ENCODE assay signal across 8 cellular contexts in the genomic region with DNA sequence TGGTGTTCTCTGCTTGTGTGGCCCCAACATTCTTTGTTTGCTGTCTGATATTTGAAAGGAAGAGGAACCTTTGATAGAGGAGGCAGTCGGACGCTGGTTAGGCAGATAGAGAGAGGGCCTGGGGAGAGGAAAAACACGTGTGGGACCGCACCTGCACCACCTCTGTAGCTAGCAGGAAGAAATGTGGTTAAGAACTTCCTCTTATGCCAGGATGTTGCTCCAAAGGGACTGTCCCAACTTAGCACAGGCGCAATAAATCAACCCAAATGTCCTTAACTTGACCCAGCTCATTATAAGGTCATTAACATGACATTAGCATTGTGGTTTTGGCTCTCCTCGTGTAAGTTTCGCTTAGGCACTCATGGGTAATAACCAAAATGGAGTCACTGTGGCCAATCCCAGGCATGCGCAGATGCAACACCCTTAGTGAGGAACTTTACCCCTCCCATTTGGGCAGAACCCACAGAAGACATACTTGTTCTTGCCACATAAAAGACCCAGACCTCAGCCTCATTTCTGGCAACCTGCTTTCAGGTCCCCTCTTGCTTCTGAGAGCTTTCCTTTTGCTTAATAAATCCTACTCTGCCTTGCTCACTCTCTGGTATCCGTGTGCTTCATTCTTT. TPM values are rescaled to one million over a fixed set of nuclear protein-coding genes. Genes with fewer than 3 reads are reported as not detected.
DNase-seq lines count a peak whose midpoint lies in the region; ATAC-seq and TF ChIP-seq lines count a peak whose summit lies in the region.
"Not testable (repeated sequence)": the region's sequence is repeated elsewhere in the genome, so short reads cannot be mapped to it uniquely, and the experiment has no call there.

No MANE protein-coding gene starts in this region.

- H3K36me3 Mint-ChIP-seq in CD8-positive, alpha-beta memory T cell; activated naive CD8-positive, alpha-beta T cell treated with anti-CD3 and anti-CD28 coated beads for 36 hours: not testable (repeated sequence)

- not testable (repeated sequence) for H3K9me3 ChIP-seq in CD8-positive, alpha-beta memory T cell (ENCODE audit: low read length); neutrophil

- H3K27ac Mint-ChIP-seq in CD8-positive, alpha-beta memory T cell; activated naive CD8-positive, alpha-beta T cell treated with anti-CD3 and anti-CD28 coated beads for 36 hours: not testable (repeated sequence)

- not testable (repeated sequence) for H3K4me1 Mint-ChIP-seq in CD8-positive, alpha-beta memory T cell; activated naive CD8-positive, alpha-beta T cell treated with anti-CD3 and anti-CD28 coated beads for 36 hours

- CTCF ChIA-PET in CD8-positive, alpha-beta memory T cell (lab: Charles Lee) = interaction anchor here (1.2 kb wide), 1 partner anchor 8 kb away, joined by 3 read pairs; no protein-coding TSS in a partner anchor

- not testable (repeated sequence) for TF ChIP-seq CTCF in neutrophil (IDR thresholded peaks at IDR 0.05)

- not testable (repeated sequence) for H3K4me3 Mint-ChIP-seq in CD8-positive, alpha-beta memory T cell; activated naive CD8-positive, alpha-beta T cell treated with anti-CD3 and anti-CD28 coated beads for 36 hours

- ATAC-seq in GM19351 (IDR thresholded peaks at IDR 0.05; ENCODE audit: unreplicated experiment) (peak; percentile 82), GM21723 (IDR thresholded peaks at IDR 0.05; ENCODE audit: unreplicated experiment) (peak; percentile 67), HG03025 (IDR thresholded peaks at IDR 0.05; ENCODE audit: low FRiP score, unreplicated experiment) (peak; percentile 40), HG03460 (IDR thresholded peaks at IDR 0.05; ENCODE audit: unreplicated experiment) (peak; percentile 68)
- ATAC-seq in activated CD4-positive, CD25-positive, alpha-beta regulatory T cell treated with anti-CD3 and anti-CD28 coated beads, Interleukin-2, amount 50 U/mL, for 24 hours = peak; percentile 62 to 67

- H3K27me3 ChIP-seq in CD8-positive, alpha-beta memory T cell (ENCODE audit: insufficient read depth, low read length, poor library complexity, severe bottlenecking); neutrophil: not testable (repeated sequence)

- not testable (repeated sequence) for H3K36me3 ChIP-seq in CD8-positive, alpha-beta memory T cell (ENCODE audit: insufficient read depth, low read length); neutrophil

- POLR2A ChIA-PET in CD8-positive, alpha-beta memory T cell (lab: Charles Lee) = not testable (repeated sequence)

- H3K9me3 Mint-ChIP-seq in CD8-positive, alpha-beta memory T cell; activated naive CD8-positive, alpha-beta T cell treated with anti-CD3 and anti-CD28 coated beads for 36 hours: not testable (repeated sequence)

- not testable (repeated sequence) for H3K27ac ChIP-seq in CD8-positive, alpha-beta memory T cell (ENCODE audit: low read depth, low read length)
- peak overlapping the region; percentile 62 for H3K27ac ChIP-seq in neutrophil

- H3K4me3 ChIP-seq in CD8-positive, alpha-beta memory T cell (ENCODE audit: low read length); neutrophil (ENCODE audit: low read depth in 1 of 2, low read length in 1 of 2): not testable (repeated sequence)

- not testable (repeated sequence) for H3K4me1 ChIP-seq in CD8-positive, alpha-beta memory T cell (ENCODE audit: insufficient read depth, low read length); neutrophil (ENCODE audit: control insufficient read depth in 1 of 2, insufficient read depth in 1 of 2, low read depth in 1 of 2, low read length in 1 of 2)

- H3K27me3 Mint-ChIP-seq in CD8-positive, alpha-beta memory T cell; activated naive CD8-positive, alpha-beta T cell treated with anti-CD3 and anti-CD28 coated beads for 36 hours: not testable (repeated sequence)

- peak in 4 of 5 donors; percentile 4 to 62 (median 50) for DNase-seq in CD8-positive, alpha-beta memory T cell
- DNase-seq in activated naive CD8-positive, alpha-beta T cell treated with anti-CD3 and anti-CD28 coated beads for 36 hours = peak; percentile 46

RNA-seq across cellular contexts. Expression of gene ZNF595, which starts 1.4 kb away (rescaled TPM):
- total RNA-seq in CD8-positive, alpha-beta memory T cell = 1 to 10 TPM; 7.7 to 8.5 TPM
- 10.6 TPM for polyA plus RNA-seq in CD8-positive, alpha-beta memory T cell
- 10 to 100 TPM; 13.5 to 14.4 TPM for total RNA-seq in activated naive CD8-positive, alpha-beta T cell treated with anti-CD3 and anti-CD28 coated beads for 36 hours
